Comparison of ENCODE assay signal across 8 cellular contexts in genomic region chr17:8630802-8631553, GRCh38. TPM values are rescaled to one million over a fixed set of nuclear protein-coding genes. Genes with fewer than 3 reads are reported as not detected.
DNase-seq lines count a peak whose midpoint lies in the region; ATAC-seq, FAIRE-seq and TF ChIP-seq lines count a peak whose summit lies in the region.

No MANE protein-coding gene starts in this region.

- peaks cover 6 to 99% of the 10 kb centered on the region in 2 donors for H3K27me3 ChIP-seq in left lung

- TF ChIP-seq CTCF in AG10803 (conservative IDR thresholded peaks at IDR 0.05; ENCODE audit: low read length) (no peak; the same call in 1 of the 2 replicates), left lung (IDR thresholded peaks at IDR 0.05) (no peak)

- peak overlapping the region; percentile 86 for H3K4me3 ChIP-seq in AG10803 (ENCODE audit: low read length)
- peak overlapping the region; percentile 61 to 87 for H3K4me3 ChIP-seq in left lung

- FAIRE-seq in GM19239 (lab: Jason Lieb, UNC) = peak; percentile 98

- H3K9me3 ChIP-seq in left lung = no peaks in the 10 kb centered on the region

- intact Hi-C loops in left lung (cut with DNase I) = no loop called here

- H3K27ac ChIP-seq in left lung = peak overlapping the region; percentile 79 to 80

- peak; percentile 90 for ATAC-seq in HG03442 (IDR thresholded peaks at IDR 0.05; ENCODE audit: unreplicated experiment)
- peak; percentile 97 for ATAC-seq in left lung

- peaks cover 6 to 24% of the 10 kb centered on the region in 2 donors for H3K4me1 ChIP-seq in left lung

- DNase-seq in AG10803 (ENCODE audit: low read depth) = peak; percentile 99
- DNase-seq in GM19239 (ENCODE audit: insufficient read length, low spot score) = peak; percentile 100
- DNase-seq in NCI-H510A treated with DMSO at 0.1 percent for 48 hours (lab: John Stamatoyannopoulos, UW) = peak; percentile 94
- peak; percentile 67 to 87 for DNase-seq in activated CD4-positive, alpha-beta T cell treated with anti-CD3 and anti-CD28 coated beads, Interleukin-2, amount 50 U/mL, for 24 hours (ENCODE audit: low read depth in 1 of 2, low spot score in 1 of 2)
- DNase-seq in dermis blood vessel endothelial cell = peak; percentile 100
- peak; percentile 95 to 99 for DNase-seq in left lung
- DNase-seq in stimulated activated CD4-positive, alpha-beta T cell treated with anti-CD3 and anti-CD28 coated beads, Interleukin-2, amount 100 ng/mL, for 4 hours (ENCODE audit: low read depth) = peak; percentile 68

- no peaks in the 10 kb centered on the region for H3K36me3 ChIP-seq in left lung

RNA-seq across cellular contexts. Expression of gene MYH10, which starts 0.5 kb away (rescaled TPM):
- total RNA-seq in dermis blood vessel endothelial cell (227 and 533 TPM in 2 replicates), left lung (100 to 1,000 TPM in 1 of 2 donors, 10 to 100 TPM in 1; 70.9 to 100 TPM)

Comparison
In these comparisons a context has a peak if more than half of its experiments do, and no peak if none do; other contexts are left out.
1. Peak in every context shown above with its lines: DNase-seq, ATAC-seq, H3K4me3 ChIP-seq and H3K27ac ChIP-seq.